In the genomic region with DNA sequence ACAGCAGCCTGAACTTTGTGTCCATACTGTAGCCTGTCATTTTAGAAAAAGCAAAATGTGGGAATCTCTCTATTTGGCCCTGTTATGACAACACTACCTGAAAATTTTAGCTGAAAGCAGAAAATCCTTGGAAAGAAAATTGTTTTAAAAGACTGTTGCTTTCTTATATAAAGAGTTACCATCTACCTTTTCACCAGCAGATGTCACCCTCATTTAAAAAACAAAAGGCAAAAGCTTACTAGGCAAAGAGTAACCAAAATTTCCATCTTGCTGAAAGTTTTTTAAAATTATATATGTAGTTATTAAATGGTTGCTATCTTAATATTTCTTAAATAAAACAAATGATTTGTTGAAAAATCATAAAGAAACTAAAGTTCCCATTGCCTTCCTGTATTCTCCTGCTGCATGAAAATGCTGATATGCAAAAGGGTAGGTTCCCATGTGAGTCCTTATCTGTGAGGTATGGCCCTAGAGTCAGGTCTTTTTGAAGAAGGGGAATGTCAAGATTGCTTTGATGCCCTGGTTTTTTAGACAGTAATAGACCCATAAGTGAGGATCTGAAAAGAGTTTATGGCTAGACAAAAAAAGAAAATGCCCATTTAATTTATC, we compare ENCODE assay signal across 9 cellular contexts.
DNase-seq lines count a peak whose midpoint lies in the region; FAIRE-seq and TF ChIP-seq lines count a peak whose summit lies in the region.
"Had no signal": no experiment of that assay in that cellular context is flagged by ENCODE, and none has a peak within 500 bp of the region (broad histone marks: within the 10 kb centered on the region; RNA-seq: fewer than 3 reads in every experiment).

No MANE protein-coding gene starts in this region.

- no peak for FAIRE-seq in bronchial epithelial cell (lab: Jason Lieb, UNC)

- peak overlapping the region; percentile 58 for H3K4me3 Mint-ChIP-seq in activated naive CD4-positive, alpha-beta T cell treated with anti-CD3 and anti-CD28 coated beads, Interleukin-2, amount 10 ng/mL, durations not matched to agents 7 days and 5 days
- H3K4me3 Mint-ChIP-seq: dendritic cell treated with granulocyte-macrophage colony-stimulating factor and Interleukin-4, amounts not matched to agents 40 ng/mL and 50 ng/mL, for 4 days had no signal

- no peaks in the 10 kb centered on the region for H3K27me3 Mint-ChIP-seq in activated naive CD4-positive, alpha-beta T cell treated with anti-CD3 and anti-CD28 coated beads, Interleukin-2, amount 10 ng/mL, durations not matched to agents 7 days and 5 days
- H3K27me3 Mint-ChIP-seq: dendritic cell treated with granulocyte-macrophage colony-stimulating factor and Interleukin-4, amounts not matched to agents 40 ng/mL and 50 ng/mL, for 4 days had no signal

- peaks cover 12% of the 10 kb centered on the region for H3K36me3 Mint-ChIP-seq in activated naive CD4-positive, alpha-beta T cell treated with anti-CD3 and anti-CD28 coated beads, Interleukin-2, amount 10 ng/mL, durations not matched to agents 7 days and 5 days

- peak overlapping the region; percentile 94 for H3K27ac Mint-ChIP-seq in activated naive CD4-positive, alpha-beta T cell treated with anti-CD3 and anti-CD28 coated beads, Interleukin-2, amount 10 ng/mL, durations not matched to agents 7 days and 5 days
- H3K27ac Mint-ChIP-seq: dendritic cell treated with granulocyte-macrophage colony-stimulating factor and Interleukin-4, amounts not matched to agents 40 ng/mL and 50 ng/mL, for 4 days had no signal

- H3K9me3 Mint-ChIP-seq in activated naive CD4-positive, alpha-beta T cell treated with anti-CD3 and anti-CD28 coated beads, Interleukin-2, amount 10 ng/mL, durations not matched to agents 7 days and 5 days, result no peaks in the 10 kb centered on the region
- H3K9me3 Mint-ChIP-seq: dendritic cell treated with granulocyte-macrophage colony-stimulating factor and Interleukin-4, amounts not matched to agents 40 ng/mL and 50 ng/mL, for 4 days had no signal

- TF ChIP-seq CTCF in bronchial epithelial cell (IDR thresholded peaks at IDR 0.05; ENCODE audit: insufficient read depth, low read length, severe bottlenecking), result peak; percentile 32

- no peak for DNase-seq in activated naive CD4-positive, alpha-beta T cell treated with anti-CD3 and anti-CD28 coated beads, Interleukin-2, amount 10 ng/mL, durations not matched to agents 7 days and 5 days
- DNase-seq in activated naive CD4-positive, alpha-beta T cell (lab: John Stamatoyannopoulos, UW), result no peak
- DNase-seq in NCI-H345 (lab: John Stamatoyannopoulos, UW) (peak; percentile 28), bronchial epithelial cell (ENCODE audit: low read depth) (peak; percentile 44), myocyte (ENCODE audit: low read depth) (peak; percentile 56), nucleus accumbens (lab: John Stamatoyannopoulos, UW) (no peak), H7 (no peak), NCI-H1048 (lab: John Stamatoyannopoulos, UW) (no peak)

- H3K27me3 ChIP-seq in bronchial epithelial cell (ENCODE audit: control insufficient read depth, insufficient read depth, low read length) (no peaks in the 10 kb centered on the region), H7 (ENCODE audit: control insufficient read depth, insufficient read depth, low read length) (no peaks in the 10 kb centered on the region)

- H3K36me3 ChIP-seq in bronchial epithelial cell (ENCODE audit: control insufficient read depth, insufficient read depth, low read length) (no peaks in the 10 kb centered on the region), H7 (replicated peaks; ENCODE audit: control insufficient read depth, insufficient read depth, low read length) (no peaks in the 10 kb centered on the region)

- CTCF ChIA-PET in activated naive CD4-positive, alpha-beta T cell treated with anti-CD3 and anti-CD28 coated beads, Interleukin-2, amount 10 ng/mL, durations not matched to agents 7 days and 5 days (lab: Charles Lee), result interaction anchor here (0.7 to 3.2 kb wide), 26 partner anchors 10 to 426 kb away, joined by 3 to 28 read pairs (median 4); no protein-coding TSS in a partner anchor

- H3K4me1 Mint-ChIP-seq in activated naive CD4-positive, alpha-beta T cell treated with anti-CD3 and anti-CD28 coated beads, Interleukin-2, amount 10 ng/mL, durations not matched to agents 7 days and 5 days, result peaks cover 37% of the 10 kb centered on the region

- H3K4me3 ChIP-seq in bronchial epithelial cell (ENCODE audit: low read depth, low read length) (no peak overlapping the region), H7 (ENCODE audit: insufficient read depth, low read depth, low read length) (no peak overlapping the region)

Comparison
In these comparisons a context has a peak if more than half of its experiments do, and no peak if none do; other contexts are left out.
1. DNase-seq: peak in NCI-H345 (single experiment), bronchial epithelial cell (single experiment) and myocyte (single experiment); none in activated naive CD4-positive, alpha-beta T cell treated with anti-CD3 and anti-CD28 coated beads, Interleukin-2, amount 10 ng/mL, durations not matched to agents 7 days and 5 days (single experiment), activated naive CD4-positive, alpha-beta T cell (0 of 4), nucleus accumbens (0 of 56), H7 (single experiment) and NCI-H1048 (single experiment).